In genomic region chr10:95524358-95525032, GRCh38 we compare ENCODE assay signal across 17 cellular contexts. TPM values are rescaled to one million over a fixed set of nuclear protein-coding genes. Genes with fewer than 3 reads are reported as not detected.
DNase-seq lines count a peak whose midpoint lies in the region; ATAC-seq and TF ChIP-seq lines count a peak whose summit lies in the region.
"Had no signal": no experiment of that assay in that cellular context is flagged by ENCODE, and none has a peak within 500 bp of the region (broad histone marks: within the 10 kb centered on the region; RNA-seq: fewer than 3 reads in every experiment).

No MANE protein-coding gene starts in this region.

- H3K27me3 Mint-ChIP-seq in HFFc6 (ENCODE audit: insufficient read depth): peaks cover 8% of the 10 kb centered on the region

- H3K79me2 ChIP-seq in SK-N-SH (ENCODE audit: insufficient read depth): no peaks in the 10 kb centered on the region

- no peak overlapping the region for H3K9ac ChIP-seq in SK-N-SH

- intact Hi-C loops in ascending aorta (cut with DNase I): loop anchor here (5.0 kb wide), 1 partner anchor 78 kb away; no protein-coding TSS in a partner anchor
- intact Hi-C loops in mucosa of descending colon (cut with DNase I, micrococcal nuclease): no loop called here
- intact Hi-C loops in stomach (cut with DNase I; ENCODE audit: low total_unique reads): no loop called here

- no peaks in the 10 kb centered on the region for H3K9me2 ChIP-seq in SK-N-SH

- no peaks in the 10 kb centered on the region for H3K9me3 Mint-ChIP-seq in HFFc6
- H3K9me3 Mint-ChIP-seq: CD4-positive, alpha-beta T cell had no signal

- TF ChIP-seq POLR2A in stomach (IDR thresholded peaks at IDR 0.05): no peak

- H3K27me3 ChIP-seq in ascending aorta (no peaks in the 10 kb centered on the region), stomach (no peaks in the 10 kb centered on the region), SK-N-SH (ENCODE audit: insufficient read depth) (no peaks in the 10 kb centered on the region; the same call in 1 of the 2 replicates)
- H3K27me3 ChIP-seq: SJCRH30 had no signal

- DNase-seq in LNCaP clone FGC (ENCODE audit: low read depth) (peak; percentile 43), ascending aorta (ENCODE audit: low spot score in 2 of 2) (no peak), mucosa of descending colon (peak in 1 of 3 donors; percentile 64), stomach (no peak), NCI-H524 (lab: John Stamatoyannopoulos, UW) (no peak), HFFc6 (no peak), SK-N-SH (no peak)
- DNase-seq: CD4-positive, alpha-beta T cell; IMR-90; Karpas-422; NCI-H1105; NCI-H187; NCI-H226; NCI-H748 treated with DMSO at 0.1 percent for 48 hours; OCI-M1; RPMI8226; SJCRH30 had no signal

- no peaks in the 10 kb centered on the region for H3K4me1 Mint-ChIP-seq in HFFc6 (ENCODE audit: low read depth)

- TF ChIP-seq RAD21 in SK-N-SH (IDR thresholded peaks at IDR 0.05; ENCODE audit: low read length): no peak

- no peak overlapping the region for H3K4me2 ChIP-seq in SK-N-SH

- TF ChIP-seq CTCF in LNCaP clone FGC (IDR thresholded peaks at IDR 0.05; ENCODE audit: control insufficient read depth, extremely low read depth, insufficient read depth): no peak
- TF ChIP-seq CTCF in ascending aorta (IDR thresholded peaks at IDR 0.05): no peak
- TF ChIP-seq CTCF in mucosa of descending colon (IDR thresholded peaks at IDR 0.05): no peak
- no peak for TF ChIP-seq CTCF in stomach (IDR thresholded peaks at IDR 0.05)
- TF ChIP-seq CTCF in HFFc6 (IDR thresholded peaks at IDR 0.05): no peak
- TF ChIP-seq CTCF in SK-N-SH (IDR thresholded peaks at IDR 0.05): no peak

- H2AFZ ChIP-seq in SK-N-SH (ENCODE audit: low read depth): no peak overlapping the region

- H3F3A ChIP-seq in SK-N-SH (replicated peaks; ENCODE audit: insufficient read depth): no peaks in the 10 kb centered on the region

- H3K9me3 ChIP-seq in ascending aorta (no peaks in the 10 kb centered on the region), mucosa of descending colon (no peaks in the 10 kb centered on the region), stomach (no peaks in the 10 kb centered on the region), SK-N-SH (no peaks in the 10 kb centered on the region)
- H3K9me3 ChIP-seq: SJCRH30 had no signal

- H4K20me1 ChIP-seq in SK-N-SH (ENCODE audit: insufficient read depth): no peaks in the 10 kb centered on the region

- H3K4me1 ChIP-seq in ascending aorta (peaks cover 25 to 73% of the 10 kb centered on the region in 2 donors), mucosa of descending colon (ENCODE audit: low read depth) (peaks cover 7% of the 10 kb centered on the region), stomach (peaks cover 21 to 92% (median 48%) of the 10 kb centered on the region in 4 donors), SK-N-SH (ENCODE audit: control insufficient read depth in 1 of 2, insufficient read depth in 2 of 2, low read depth in 1 of 2, low read length in 1 of 2) (no peaks in the 10 kb centered on the region; a peak in 1 of 4 replicates)
- H3K4me1 ChIP-seq: SJCRH30 had no signal

- CTCF ChIA-PET in SK-N-SH (lab: Yijun Ruan, JAX): no interaction called here

- H3K4me3 Mint-ChIP-seq in HFFc6: no peak overlapping the region
- H3K4me3 Mint-ChIP-seq: CD4-positive, alpha-beta T cell had no signal

- 81 to 94% (median 93%) methylated on average over 7 of the region's 7 CpGs for WGBS in stomach, 5 donors
- WGBS in SK-N-SH (ENCODE audit: low lambda C conversion rate): 70% methylated on average over 7 of the region's 7 CpGs

- no peak overlapping the region for H3K27ac Mint-ChIP-seq in HFFc6
- H3K27ac Mint-ChIP-seq: CD4-positive, alpha-beta T cell had no signal

- no peaks in the 10 kb centered on the region for H3K36me3 Mint-ChIP-seq in HFFc6 (ENCODE audit: low read depth)

- peak; percentile 82 for ATAC-seq in mucosa of descending colon

- POLR2A ChIA-PET in SK-N-SH (lab: Yijun Ruan, JAX): no interaction called here

- peak overlapping the region; percentile 3 to 42 for H3K27ac ChIP-seq in ascending aorta
- peak overlapping the region in 3 of 5 donors; percentile 8 to 95 (median 13) for H3K27ac ChIP-seq in stomach
- no peak overlapping the region for H3K27ac ChIP-seq in SK-N-SH (ENCODE audit: low read depth in 2 of 2, low read length in 1 of 2)
- H3K27ac ChIP-seq: SJCRH30 had no signal

- TF ChIP-seq EP300 in stomach (IDR thresholded peaks at IDR 0.05) (no peak), SK-N-SH (IDR thresholded peaks at IDR 0.05; ENCODE audit: borderline replicate concordance in 1 of 2, low read depth in 1 of 2, low read length in 1 of 2) (no peak)

- H3K36me3 ChIP-seq in ascending aorta: peaks cover 4 to 9% of the 10 kb centered on the region in 2 donors
- no peaks in the 10 kb centered on the region for H3K36me3 ChIP-seq in mucosa of descending colon (ENCODE audit: low read depth)
- no peaks in the 10 kb centered on the region for H3K36me3 ChIP-seq in stomach
- H3K36me3 ChIP-seq in SK-N-SH (replicated peaks in 1 of 2; ENCODE audit: control insufficient read depth in 1 of 2, insufficient read depth in 2 of 2, low read length in 1 of 2): no peaks in the 10 kb centered on the region
- H3K36me3 ChIP-seq: SJCRH30 had no signal

- H3K4me3 ChIP-seq in LNCaP clone FGC (ENCODE audit: low read depth, low read length) (no peak overlapping the region), ascending aorta (peak overlapping the region in 1 of 2 donors; percentile 40), mucosa of descending colon (no peak overlapping the region), stomach (no peak overlapping the region), SK-N-SH (ENCODE audit: low read depth in 2 of 2, low read length in 1 of 2) (no peak overlapping the region)
- H3K4me3 ChIP-seq: SJCRH30 had no signal

TF ChIP-seq in SK-N-SH, 30 proteins besides CTCF, POLR2A, EP300 and RAD21 (continues in another document):
- TF ChIP-seq GABPA (IDR thresholded peaks at IDR 0.05; ENCODE audit: low read depth) (no peak), USF1 (IDR thresholded peaks at IDR 0.05; ENCODE audit: borderline replicate concordance, low read depth) (no peak), RFX5 (IDR thresholded peaks at IDR 0.05; ENCODE audit: low read length) (no peak), NRF1 (IDR thresholded peaks at IDR 0.05; ENCODE audit: low read depth, low read length) (no peak), TEAD4 (IDR thresholded peaks at IDR 0.05; ENCODE audit: borderline replicate concordance, insufficient read depth) (no peak), RCOR1 (IDR thresholded peaks at IDR 0.05; ENCODE audit: low read length) (no peak), TAF1 (IDR thresholded peaks at IDR 0.05; ENCODE audit: borderline replicate concordance, low read depth, low read length) (no peak), USF2 (IDR thresholded peaks at IDR 0.05; ENCODE audit: borderline replicate concordance, low read depth, low read length) (no peak), JUND (IDR thresholded peaks at IDR 0.05) (no peak), ZBTB33 (IDR thresholded peaks at IDR 0.05; ENCODE audit: borderline replicate concordance, low read depth) (no peak), MAX (IDR thresholded peaks at IDR 0.05; ENCODE audit: low read depth) (no peak)

RNA-seq across cellular contexts. Expression of gene SORBS1, which starts 36.7 kb away (rescaled TPM):
- total RNA-seq in ascending aorta (416 TPM), mucosa of descending colon (100 to 1,000 TPM in 1 of 3 donors, 10 to 100 TPM in 2; 48.9 to 699 (median 99.3) TPM), stomach (100 to 1,000 TPM in 4 of 5 donors, 10 to 100 TPM in 1; 44.9 to 713 (median 440) TPM)
- polyA plus RNA-seq in stomach (10 to 100 TPM; 34.4 to 94.8 (median 42.0) TPM), SK-N-SH (2012; rRNA removed) (0.36 and 0.60 TPM in 2 replicates)
- under 1 TPM; 0.05 to 0.26 (median 0.18) TPM for total RNA-seq in HFFc6 (2021; fragmentation: NEBNext Ultra II Directional; extraction: Animal tissue kit (Norgen Biotek cat#: 25700))
- polyA plus RNA-seq in SK-N-SH (2012; cell fraction: cytosol; rRNA removed): 0.46 and 0.71 TPM in 2 replicates
- 0.55 and 0.79 TPM in 2 replicates for polyA plus RNA-seq in SK-N-SH (2012; cell fraction: nucleus; rRNA removed)

Comparison
In these comparisons a context has a peak if more than half of its experiments do, and no peak if none do; other contexts are left out.
1. H3K27ac ChIP-seq: peak in ascending aorta (2 of 2) and stomach (3 of 5); none in SK-N-SH (0 of 2).
2. RNA of gene SORBS1, which starts 36.7 kb away (total RNA-seq): 44.9 to 713 TPM in stomach, 416 TPM in ascending aorta (single experiment) and 48.9 to 699 TPM in mucosa of descending colon; 0.05 to 0.26 TPM in HFFc6; every median in the first group is over 10 times any median in the second.